4 cellular contexts compared by ENCODE assay signal in genomic region chr3:123561188-123561587, GRCh38.
"Had no signal": no experiment of that assay in that cellular context is flagged by ENCODE, and none has a peak within 500 bp of the region (broad histone marks: within the 10 kb centered on the region; RNA-seq: fewer than 3 reads in every experiment).

No MANE protein-coding gene starts in this region.

- H3K4me3 ChIP-seq: GM23338 had no signal

- H3K4me2 ChIP-seq: GM23338 had no signal

- DNase-seq: H9, HCEC 1CT, IMR-90 had no signal

- H3K27ac Mint-ChIP-seq: GM23338, H9 had no signal

- H3K4me3 Mint-ChIP-seq: GM23338, H9 had no signal

- H2AFZ ChIP-seq: GM23338 had no signal

- ATAC-seq: GM23338 had no signal
